In the genomic region with DNA sequence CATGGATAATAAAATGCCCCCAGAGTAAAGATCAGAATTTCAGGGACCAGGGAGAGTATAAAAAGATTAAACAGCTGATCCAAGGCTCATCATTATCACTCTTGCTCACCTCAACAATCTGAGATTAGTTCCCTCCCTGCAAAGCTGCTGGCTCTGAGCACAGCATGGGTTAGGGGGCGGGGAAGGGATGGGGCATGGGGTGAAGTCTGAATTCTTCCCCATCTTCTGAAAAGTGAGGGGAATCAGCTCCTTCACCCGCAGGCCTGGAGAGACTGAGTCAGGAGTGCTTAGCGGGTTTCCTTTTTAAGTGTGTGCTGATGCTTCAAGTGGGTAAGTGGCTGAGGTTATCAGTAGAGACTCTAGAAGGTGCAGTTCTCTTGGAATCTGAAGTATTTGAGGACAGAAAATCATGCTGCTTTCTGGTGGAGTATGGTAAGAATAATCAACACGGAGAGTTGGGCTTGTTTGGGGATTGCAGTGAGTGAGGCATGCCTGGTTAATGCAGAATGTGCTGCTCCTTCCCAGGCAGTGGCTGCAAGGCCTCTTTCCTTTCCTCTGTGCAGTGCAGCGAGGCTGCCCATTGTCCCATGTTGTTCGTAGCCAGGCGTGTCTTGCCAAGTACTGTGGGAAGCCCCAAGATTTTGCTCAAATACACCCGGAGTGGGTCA, we compare ENCODE assay signal across 8 cellular contexts. TPM values are rescaled to one million over a fixed set of nuclear protein-coding genes. Genes with fewer than 3 reads are reported as not detected.
DNase-seq lines count a peak whose midpoint lies in the region; ATAC-seq, FAIRE-seq and TF ChIP-seq lines count a peak whose summit lies in the region.

No MANE protein-coding gene starts in this region.

- H3K4me1 Mint-ChIP-seq in natural killer cell treated with Interleukin-12 subunit alpha and Interleukin-12 subunit beta and Interleukin-15 and Interleukin-18, amount 100 ng/mL, for 72 hours (ENCODE audit: low read depth in 2 of 2): peaks cover 29% of the 10 kb centered on the region in 2 donors

- no peaks in the 10 kb centered on the region for H3K36me3 ChIP-seq in HUES48 (ENCODE audit: control insufficient read depth, insufficient read depth, low read length)
- peaks cover 16% of the 10 kb centered on the region for H3K36me3 ChIP-seq in K562 (ENCODE audit: control insufficient read depth, insufficient read depth, low read length)
- peaks cover 0 to 26% (median 10%) of the 10 kb centered on the region in 6 donors for H3K36me3 ChIP-seq in spleen

- TF ChIP-seq POLR2A in K562 (conservative IDR thresholded peaks at IDR 0.05) (no peak), spleen (IDR thresholded peaks at IDR 0.05) (no peak)

- no peak overlapping the region for H3K4me3 Mint-ChIP-seq in natural killer cell treated with Interleukin-12 subunit alpha and Interleukin-12 subunit beta and Interleukin-15 and Interleukin-18, amount 100 ng/mL, for 72 hours

- H3K27me3 ChIP-seq in HUES48 (ENCODE audit: control insufficient read depth, insufficient read depth, low read length): no peaks in the 10 kb centered on the region
- H3K27me3 ChIP-seq in K562 (ENCODE audit: control insufficient read depth in 2 of 2, insufficient read depth in 2 of 2, low read length in 2 of 2): no peaks in the 10 kb centered on the region
- H3K27me3 ChIP-seq in spleen (replicated peaks in 1 of 7): no peaks in the 10 kb centered on the region

- FAIRE-seq in K562 (lab: Jason Lieb, UNC): no peak

- H3K9me3 ChIP-seq in HUES48 (ENCODE audit: control insufficient read depth, insufficient read depth, low read length): no peaks in the 10 kb centered on the region
- H3K9me3 ChIP-seq in K562 (replicated peaks; ENCODE audit: control insufficient read depth, insufficient read depth, low read depth, low read length): no peaks in the 10 kb centered on the region
- no peaks in the 10 kb centered on the region for H3K9me3 ChIP-seq in spleen

- H3K9me3 Mint-ChIP-seq in natural killer cell treated with Interleukin-12 subunit alpha and Interleukin-12 subunit beta and Interleukin-15 and Interleukin-18, amount 100 ng/mL, for 72 hours: no peaks in the 10 kb centered on the region

- no peak for TF ChIP-seq RAD21 in K562 (CRISPR knock-in tag; conservative IDR thresholded peaks at IDR 0.05 in 1 of 2, IDR thresholded peaks at IDR 0.05 in 1 of 2)

- H3K4me1 ChIP-seq in HUES48 (ENCODE audit: control insufficient read depth, insufficient read depth, low read length): peaks cover 19% of the 10 kb centered on the region
- peaks cover 16 to 18% of the 10 kb centered on the region in 2 experiments; a peak in 4 of 5 replicates for H3K4me1 ChIP-seq in K562 (replicated peaks in 1 of 2; ENCODE audit: control insufficient read depth in 2 of 2, insufficient read depth in 2 of 2, low read length in 2 of 2)
- peaks cover 34 to 89% (median 53%) of the 10 kb centered on the region in 6 donors for H3K4me1 ChIP-seq in spleen

- in situ Hi-C loops in K562 (cut with MboI): no loop called here

- H3K36me3 Mint-ChIP-seq in natural killer cell treated with Interleukin-12 subunit alpha and Interleukin-12 subunit beta and Interleukin-15 and Interleukin-18, amount 100 ng/mL, for 72 hours: peaks cover 12% of the 10 kb centered on the region

- H3K4me3 ChIP-seq in HUES48 (ENCODE audit: low read depth, low read length): no peak overlapping the region
- no peak overlapping the region for H3K4me3 ChIP-seq in K562
- no peak overlapping the region for H3K4me3 ChIP-seq in spleen

- WGBS in K562 (ENCODE audit: insufficient coverage, low coverage, missing lambda C conversion rate): 53% methylated on average over 8 of the region's 8 CpGs
- 43 to 73% (median 69%) methylated on average over 8 of the region's 8 CpGs for WGBS in spleen, 5 donors

- no TSS peak for BruUV-seq in K562 (replicated peaks; lab: Mats Ljungman, UMichigan)

- no peak; the same call in 2 of the 3 replicates for ATAC-seq in K562
- no peak for ATAC-seq in natural killer cell treated with Interleukin-12 subunit alpha and Interleukin-12 subunit beta and Interleukin-15 and Interleukin-18, amount 100 ng/mL, for 72 hours
- ATAC-seq in GM19023 (IDR thresholded peaks at IDR 0.05; ENCODE audit: unreplicated experiment): no peak
- no peak for ATAC-seq in GM21576 (IDR thresholded peaks at IDR 0.05; ENCODE audit: unreplicated experiment)

- H2AFZ ChIP-seq in K562 (ENCODE audit: low read depth, low read length): no peak overlapping the region

- TF ChIP-seq EP300 in K562 (IDR thresholded peaks at IDR 0.05; ENCODE audit: low read length): no peak

- TF ChIP-seq CTCF in K562 (IDR thresholded peaks at IDR 0.05 in 2 of 3, conservative IDR thresholded peaks at IDR 0.05 in 1 of 3; ENCODE audit: insufficient read depth in 2 of 3, low read depth in 1 of 3, low read length in 3 of 3): no peak
- no peak for TF ChIP-seq CTCF in spleen (IDR thresholded peaks at IDR 0.05 in 8 of 11, conservative IDR thresholded peaks at IDR 0.05 in 3 of 11)

- peak overlapping the region; percentile 78 for H3K27ac ChIP-seq in HUES48 (ENCODE audit: low read depth, low read length)
- H3K27ac ChIP-seq in K562 (ENCODE audit: extremely low read depth, low read depth, low read length): no peak overlapping the region
- peak overlapping the region in 6 of 8 donors; percentile 14 to 71 (median 50) for H3K27ac ChIP-seq in spleen

- H3K27ac Mint-ChIP-seq in natural killer cell treated with Interleukin-12 subunit alpha and Interleukin-12 subunit beta and Interleukin-15 and Interleukin-18, amount 100 ng/mL, for 72 hours: no peak overlapping the region

- H3K79me2 ChIP-seq in K562 (ENCODE audit: control insufficient read depth, insufficient read depth, low read length): peaks cover 27% of the 10 kb centered on the region

- intact Hi-C loops in K562 (cut with micrococcal nuclease): no loop called here
- intact Hi-C loops in spleen (cut with DNase I; ENCODE audit: low total_unique reads): no loop called here

- CTCF ChIA-PET in K562 (lab: Yijun Ruan, JAX; ENCODE audit: low intra/inter-chr PET ratio): no interaction called here

- POLR2A ChIA-PET in K562 (lab: Yijun Ruan, JAX): interaction anchor here (0.6 to 3.2 kb wide), 3 partner anchors 17 to 21 kb away, joined by 4 to 12 read pairs (median 4); no protein-coding TSS in a partner anchor

- H3K9ac ChIP-seq in HUES48 (ENCODE audit: low read depth, low read length): peak overlapping the region; percentile 24; the same call in 1 of the 2 replicates
- peak overlapping the region in 1 of 2 experiments; percentile 70; a peak in 1 of 4 replicates for H3K9ac ChIP-seq in K562 (ENCODE audit: insufficient read depth in 1 of 2, low read depth in 2 of 2, low read length in 2 of 2)

- peaks cover 40% of the 10 kb centered on the region for H4K20me1 ChIP-seq in K562 (replicated peaks; ENCODE audit: control insufficient read depth, insufficient read depth, low read length)

- no peak overlapping the region for H3K4me2 ChIP-seq in K562 (ENCODE audit: insufficient read depth, low read length)

- no peaks in the 10 kb centered on the region for H3K27me3 Mint-ChIP-seq in natural killer cell treated with Interleukin-12 subunit alpha and Interleukin-12 subunit beta and Interleukin-15 and Interleukin-18, amount 100 ng/mL, for 72 hours

- no peak for DNase-seq in K562 (ENCODE audit: extremely low read depth in 1 of 4, low spot score in 3 of 4)
- DNase-seq in kidney glomerular epithelial cell (lab: John Stamatoyannopoulos, UW): peak; percentile 60
- DNase-seq in spleen: no peak
- no peak for DNase-seq in natural killer cell treated with Interleukin-12 subunit alpha and Interleukin-12 subunit beta and Interleukin-15 and Interleukin-18, amount 100 ng/mL, for 72 hours (ENCODE audit: low spot score)
- DNase-seq in OCI-M1 (lab: John Stamatoyannopoulos, UW): no peak

- no peaks in the 10 kb centered on the region for H3K9me1 ChIP-seq in K562 (ENCODE audit: control insufficient read depth, insufficient read depth, low read length)

TF ChIP-seq in K562, 482 proteins besides CTCF, POLR2A, EP300 and RAD21:
- TF ChIP-seq TFAM (CRISPR knock-in tag; conservative IDR thresholded peaks at IDR 0.05) (no peak), DACH1 (IDR thresholded peaks at IDR 0.05; ENCODE audit: partially characterized antibody) (peak; percentile 31)

RNA-seq across cellular contexts. Expression of a gene that starts 59.2 kb away (rescaled TPM):
- total RNA-seq in K562 (2011; cell fraction: chromatin; rRNA removed; ENCODE audit: low replicate concordance): 54.4 and 56.3 TPM in 2 replicates
- total RNA-seq in K562 (2011; cell fraction: nucleolus; rRNA removed): 28.3 and 29.1 TPM in 2 replicates
- 38.1 and 45.0 TPM in 2 replicates for total RNA-seq in K562 (2011; cell fraction: nucleoplasm; rRNA removed)
- 21.7 and 25.8 TPM in 2 replicates for total RNA-seq in K562 (2014; rRNA removed)
- 13.2 and 14.2 TPM in 2 replicates for total RNA-seq in K562 (2014; rRNA removed; fragmentation: Illumina TruSeq; extraction: Trizol)
- 15.5 and 15.6 TPM in 2 replicates for total RNA-seq in K562 (2015; rRNA removed; fragmentation: Illumina TruSeq; extraction: Trizol)
- 27.5 and 28.5 TPM in 2 replicates for total RNA-seq in K562 (2021)
- polyA plus RNA-seq in K562 (2011; rRNA removed): 17.5 and 24.0 TPM in 2 replicates
- 13.7 and 15.9 TPM in 2 replicates for polyA plus RNA-seq in K562 (2011; cell fraction: cytosol; rRNA removed)
- 46.8 and 47.8 TPM in 2 replicates for polyA plus RNA-seq in K562 (2011; cell fraction: nucleus; rRNA removed)
- polyA plus RNA-seq in K562 (2012): 16.4 and 21.1 TPM in 2 replicates
- 20.3 and 21.3 TPM in 2 replicates for polyA plus RNA-seq in K562 (2014; fragmentation: Illumina TruSeq; extraction: Trizol)
- 1 to 10 TPM; 5.3 TPM for polyA plus RNA-seq in K562 (2014; fragmentation: Nextera tagmentation; extraction: Ambion mirVana)
- 18.7 and 19.4 TPM in 2 replicates for polyA plus RNA-seq in K562 (2014; rRNA removed)
- polyA minus RNA-seq in K562 (2011; rRNA and poly(A)+ RNA removed): 24.5 and 36.4 TPM in 2 replicates
- polyA minus RNA-seq in K562 (2011; cell fraction: cytosol; rRNA and poly(A)+ RNA removed): 17.6 and 25.8 TPM in 2 replicates
- 28.0 and 53.1 TPM in 2 replicates for polyA minus RNA-seq in K562 (2011; cell fraction: nucleus; rRNA and poly(A)+ RNA removed)
- total RNA-seq in spleen: 10 to 100 TPM; 43.5 to 60.0 (median 49.0) TPM
- 10 to 100 TPM; 15.4 to 20.0 (median 17.1) TPM for polyA plus RNA-seq in spleen
- total RNA-seq in natural killer cell treated with Interleukin-12 subunit alpha and Interleukin-12 subunit beta and Interleukin-15 and Interleukin-18, amount 100 ng/mL, for 72 hours: 10 to 100 TPM; 32.3 to 48.0 TPM
